ENCODE assay signal across 9 cellular contexts in genomic region chr1:93177991-93178390, GRCh38. TPM values are rescaled to one million over a fixed set of nuclear protein-coding genes. Genes with fewer than 3 reads are reported as not detected.
DNase-seq lines count a peak whose midpoint lies in the region; ATAC-seq, FAIRE-seq and TF ChIP-seq lines count a peak whose summit lies in the region.
"Had no signal": no experiment of that assay in that cellular context is flagged by ENCODE, and none has a peak within 500 bp of the region (broad histone marks: within the 10 kb centered on the region; RNA-seq: fewer than 3 reads in every experiment).

No MANE protein-coding gene starts in this region.

- H3K9ac ChIP-seq in HepG2 (ENCODE audit: insufficient read depth, low read depth, low read length): peak overlapping the region; percentile 90

- BruUV-seq in HepG2 (replicated peaks; lab: Mats Ljungman, UMichigan): TSS peak; percentile 43

- peaks cover 25% of the 10 kb centered on the region for H3K36me3 Mint-ChIP-seq in activated naive CD8-positive, alpha-beta T cell treated with anti-CD3 and anti-CD28 coated beads, Interleukin-2, amount 10 ng/mL, durations not matched to agents 7 days and 5 days

- 32% methylated on average over 4 of the region's 4 CpGs for WGBS in right cardiac atrium
- 3% methylated on average over 4 of the region's 4 CpGs for WGBS in HepG2 (ENCODE audit: low lambda C conversion rate)

- CTCF ChIA-PET in HepG2 (lab: Yijun Ruan, JAX; ENCODE audit: low intra/inter-chr PET ratio, low total read pairs): no interaction called here

- H3K79me2 ChIP-seq in HepG2 (ENCODE audit: insufficient read depth, low read length): peaks cover 81% of the 10 kb centered on the region

- H3K4me3 ChIP-seq in right cardiac atrium (ENCODE audit: low read length) (peak overlapping the region; percentile 85), HepG2 (replicated peaks in 1 of 3; ENCODE audit: insufficient read depth in 1 of 3, low read depth in 2 of 3, low read length in 3 of 3) (peak overlapping the region; percentile 71 to 100 (median 97))

- TF ChIP-seq POLR2A in HepG2 (IDR thresholded peaks at IDR 0.05; ENCODE audit: insufficient read depth in 1 of 2, low read depth in 2 of 2, low read length in 2 of 2): no peak

- no peak overlapping the region for H2AFZ ChIP-seq in HepG2 (ENCODE audit: low read length)

- DNase-seq in right cardiac atrium (no peak), left cardiac atrium (no peak), HepG2 (ENCODE audit: low spot score) (no peak), NCI-H345 (lab: John Stamatoyannopoulos, UW) (no peak)
- no peak for DNase-seq in activated naive CD8-positive, alpha-beta T cell treated with anti-CD3 and anti-CD28 coated beads, Interleukin-2, amount 10 ng/mL, durations not matched to agents 7 days and 5 days

- H3K9me3 ChIP-seq in right cardiac atrium (ENCODE audit: control insufficient read depth, low read length): no peaks in the 10 kb centered on the region
- H3K9me3 ChIP-seq in HepG2 (ENCODE audit: low read length): no peaks in the 10 kb centered on the region

- FAIRE-seq in HepG2 (lab: Jason Lieb, UNC): no peak
- FAIRE-seq: GM18507 had no signal

- H3K27ac ChIP-seq in right cardiac atrium (ENCODE audit: low read length) (no peak overlapping the region), HepG2 (ENCODE audit: extremely low read length, insufficient read depth, low read length) (peak overlapping the region; percentile 95)

- no peaks in the 10 kb centered on the region for H3K4me1 ChIP-seq in right cardiac atrium (ENCODE audit: control insufficient read depth, insufficient read depth, low read length)
- peaks cover 57% of the 10 kb centered on the region for H3K4me1 ChIP-seq in HepG2 (ENCODE audit: insufficient read depth, low read length)

- POLR2A ChIA-PET in activated naive CD8-positive, alpha-beta T cell treated with anti-CD3 and anti-CD28 coated beads, Interleukin-2, amount 10 ng/mL, durations not matched to agents 7 days and 5 days (lab: Charles Lee): interaction anchor here (0.6 to 1.1 kb wide), 5 partner anchors 13 to 73 kb away, joined by 3 to 5 read pairs (median 4); no protein-coding TSS in a partner anchor
- POLR2A ChIA-PET in HepG2 (lab: Yijun Ruan, JAX): interaction anchor here (0.7 to 1.6 kb wide), 2 partner anchors 99 to 438 kb away, joined by 3 to 8 read pairs; partner anchors contain the start of gene MTF2

- peak overlapping the region; percentile 76 for H3K4me2 ChIP-seq in HepG2 (ENCODE audit: low read depth, low read length)

- in situ Hi-C loops in HepG2 (cut with HindIII; ENCODE audit: extremely low pct_ligation_motif_present, low pct_unique_long_range_greater_than_20kb): no loop called here

- H3K36me3 ChIP-seq in HepG2 (replicated peaks in 1 of 2; ENCODE audit: control insufficient read depth in 1 of 2, insufficient read depth in 2 of 2, low read length in 2 of 2): peaks cover 4 to 9% of the 10 kb centered on the region in 2 experiments; a peak in 3 of 5 replicates

- no peak for TF ChIP-seq RAD21 in HepG2 (CRISPR knock-in tag; IDR thresholded peaks at IDR 0.05)

- no peaks in the 10 kb centered on the region for H3K9me3 Mint-ChIP-seq in activated naive CD8-positive, alpha-beta T cell treated with anti-CD3 and anti-CD28 coated beads, Interleukin-2, amount 10 ng/mL, durations not matched to agents 7 days and 5 days

- H4K20me1 ChIP-seq in HepG2 (ENCODE audit: insufficient read depth, low read length): no peaks in the 10 kb centered on the region; the same call in 1 of the 2 replicates

- peaks cover 40% of the 10 kb centered on the region for H3K4me1 Mint-ChIP-seq in activated naive CD8-positive, alpha-beta T cell treated with anti-CD3 and anti-CD28 coated beads, Interleukin-2, amount 10 ng/mL, durations not matched to agents 7 days and 5 days

- TF ChIP-seq CTCF in HepG2 (CRISPR knock-in tag; IDR thresholded peaks at IDR 0.05): no peak

- ATAC-seq in right cardiac atrium (no peak), left cardiac atrium (no peak), HepG2 (no peak), GM19023 (IDR thresholded peaks at IDR 0.05; ENCODE audit: unreplicated experiment) (no peak), HG03025 (IDR thresholded peaks at IDR 0.05; ENCODE audit: low FRiP score, unreplicated experiment) (no peak), GM18498 (IDR thresholded peaks at IDR 0.05; ENCODE audit: unreplicated experiment) (no peak)
- ATAC-seq in activated naive CD8-positive, alpha-beta T cell treated with anti-CD3 and anti-CD28 coated beads, Interleukin-2, amount 10 ng/mL, durations not matched to agents 7 days and 5 days (ENCODE audit: low read depth): no peak

- H3K27me3 ChIP-seq in right cardiac atrium (ENCODE audit: control insufficient read depth, insufficient read depth) (no peaks in the 10 kb centered on the region), HepG2 (ENCODE audit: control insufficient read depth in 1 of 2, insufficient read depth in 2 of 2, low read length in 2 of 2) (no peaks in the 10 kb centered on the region; a peak in 1 of 5 replicates)

- no peak for TF ChIP-seq EP300 in HepG2 (IDR thresholded peaks at IDR 0.05; ENCODE audit: low read depth in 2 of 2, low read length in 2 of 2)
- no peak for TF ChIP-seq EP300 in HepG2 (CRISPR knock-in tag; IDR thresholded peaks at IDR 0.05; ENCODE audit: borderline replicate concordance)

- peak overlapping the region; percentile 100 for H3K4me3 Mint-ChIP-seq in activated naive CD8-positive, alpha-beta T cell treated with anti-CD3 and anti-CD28 coated beads, Interleukin-2, amount 10 ng/mL, durations not matched to agents 7 days and 5 days

- no peak overlapping the region for H3K27ac Mint-ChIP-seq in activated naive CD8-positive, alpha-beta T cell treated with anti-CD3 and anti-CD28 coated beads, Interleukin-2, amount 10 ng/mL, durations not matched to agents 7 days and 5 days

- H3K27me3 Mint-ChIP-seq in activated naive CD8-positive, alpha-beta T cell treated with anti-CD3 and anti-CD28 coated beads, Interleukin-2, amount 10 ng/mL, durations not matched to agents 7 days and 5 days: no peaks in the 10 kb centered on the region

- intact Hi-C loops in right cardiac atrium (cut with DNase I) (no loop called here), left cardiac atrium (cut with DNase I) (loop anchor here in 1 of 2 donors (10.0 kb wide), 1 partner anchor 93 kb away; no protein-coding TSS in a partner anchor), HepG2 (cut with micrococcal nuclease; ENCODE audit: unreplicated experiment) (no loop called here)

RNA-seq across cellular contexts. Expression of gene TMED5, which starts 2.2 kb away (rescaled TPM):
- total RNA-seq in right cardiac atrium (10 to 100 TPM; 43.0 to 86.6 (median 48.1) TPM), left cardiac atrium (10 to 100 TPM; 54.5 to 81.9 TPM), HepG2 (2016; rRNA removed; fragmentation: Illumina TruSeq; extraction: Trizol) (69.5 and 99.0 TPM in 2 replicates)
- polyA plus RNA-seq in right cardiac atrium (19.5 TPM), HepG2 (2011; rRNA removed) (53.5 and 58.1 TPM in 2 replicates)
- total RNA-seq in activated naive CD8-positive, alpha-beta T cell treated with anti-CD3 and anti-CD28 coated beads, Interleukin-2, amount 10 ng/mL, durations not matched to agents 7 days and 5 days: 10 to 100 TPM; 48.2 to 52.3 TPM
- 5.6 and 6.1 TPM in 2 replicates for total RNA-seq in HepG2 (2016; cell fraction: cytosol; rRNA removed; fragmentation: Illumina TruSeq; extraction: Trizol; ENCODE audit: low read depth)
- total RNA-seq in HepG2 (2016; cell fraction: insoluble cytoplasmic fraction; rRNA removed; fragmentation: Illumina TruSeq; extraction: Trizol): 72.8 and 96.2 TPM in 2 replicates
- total RNA-seq in HepG2 (2016; cell fraction: membrane; rRNA removed; fragmentation: Illumina TruSeq; extraction: Trizol): 22.7 and 24.4 TPM in 2 replicates
- total RNA-seq in HepG2 (2016; cell fraction: nucleus; rRNA removed; fragmentation: Illumina TruSeq; extraction: Trizol): 94.1 and 117 TPM in 2 replicates
- 37.5 and 40.2 TPM in 2 replicates for polyA plus RNA-seq in HepG2 (2011; cell fraction: cytosol; rRNA removed)
- polyA plus RNA-seq in HepG2 (2011; cell fraction: nucleus; rRNA removed): 19.9 and 28.3 TPM in 2 replicates
- polyA plus RNA-seq in HepG2 (2012): 72.6 and 86.3 TPM in 2 replicates
- polyA plus RNA-seq in HepG2 (2016; cell fraction: cytosol; fragmentation: Illumina TruSeq; extraction: Trizol; ENCODE audit: low read depth): 5.7 and 6.0 TPM in 2 replicates
- polyA plus RNA-seq in HepG2 (2016; cell fraction: insoluble cytoplasmic fraction; fragmentation: Illumina TruSeq; extraction: Trizol; ENCODE audit: low read depth): 72.8 and 74.1 TPM in 2 replicates
- polyA plus RNA-seq in HepG2 (2016; cell fraction: membrane; fragmentation: Illumina TruSeq; extraction: Trizol; ENCODE audit: low read depth): 15.5 and 17.7 TPM in 2 replicates
- polyA plus RNA-seq in HepG2 (2016; cell fraction: nucleus; fragmentation: Illumina TruSeq; extraction: Trizol; ENCODE audit: insufficient read depth, low read depth): 124 and 128 TPM in 2 replicates
- 28.2 and 108 TPM in 2 replicates for polyA minus RNA-seq in HepG2 (2011; rRNA and poly(A)+ RNA removed; ENCODE audit: low replicate concordance)
- 106 and 113 TPM in 2 replicates for polyA minus RNA-seq in HepG2 (2011; cell fraction: cytosol; rRNA and poly(A)+ RNA removed)
- 54.2 and 66.6 TPM in 2 replicates for polyA minus RNA-seq in HepG2 (2011; cell fraction: nucleus; rRNA and poly(A)+ RNA removed)

RNA-seq across cellular contexts. Expression of gene CCDC18, which starts 2.5 kb away (rescaled TPM):
- total RNA-seq in right cardiac atrium (1 to 10 TPM; 2.7 to 5.7 (median 3.5) TPM), left cardiac atrium (1 to 10 TPM; 3.1 to 3.7 TPM), HepG2 (2016; rRNA removed; fragmentation: Illumina TruSeq; extraction: Trizol) (16.3 and 18.4 TPM in 2 replicates)
- polyA plus RNA-seq in right cardiac atrium (2.4 TPM), HepG2 (2011; rRNA removed) (1.4 and 1.9 TPM in 2 replicates)
- total RNA-seq in activated naive CD8-positive, alpha-beta T cell treated with anti-CD3 and anti-CD28 coated beads, Interleukin-2, amount 10 ng/mL, durations not matched to agents 7 days and 5 days: 10 to 100 TPM; 25.2 to 29.2 TPM
- total RNA-seq in HepG2 (2016; cell fraction: cytosol; rRNA removed; fragmentation: Illumina TruSeq; extraction: Trizol; ENCODE audit: low read depth): 17.3 and 18.2 TPM in 2 replicates
- total RNA-seq in HepG2 (2016; cell fraction: insoluble cytoplasmic fraction; rRNA removed; fragmentation: Illumina TruSeq; extraction: Trizol): 17.8 and 21.9 TPM in 2 replicates
- total RNA-seq in HepG2 (2016; cell fraction: membrane; rRNA removed; fragmentation: Illumina TruSeq; extraction: Trizol): 11.6 and 12.8 TPM in 2 replicates
- total RNA-seq in HepG2 (2016; cell fraction: nucleus; rRNA removed; fragmentation: Illumina TruSeq; extraction: Trizol): 29.6 and 32.6 TPM in 2 replicates
- 0.35 and 1.1 TPM in 2 replicates for polyA plus RNA-seq in HepG2 (2011; cell fraction: cytosol; rRNA removed)
- 3.0 and 3.7 TPM in 2 replicates for polyA plus RNA-seq in HepG2 (2011; cell fraction: nucleus; rRNA removed)
- polyA plus RNA-seq in HepG2 (2012): 3.6 and 4.3 TPM in 2 replicates
- 0.44 and 1.0 TPM in 2 replicates for polyA plus RNA-seq in HepG2 (2016; cell fraction: cytosol; fragmentation: Illumina TruSeq; extraction: Trizol; ENCODE audit: low read depth)
- polyA plus RNA-seq in HepG2 (2016; cell fraction: insoluble cytoplasmic fraction; fragmentation: Illumina TruSeq; extraction: Trizol; ENCODE audit: low read depth): 13.0 and 14.4 TPM in 2 replicates
- 1.4 and 1.9 TPM in 2 replicates for polyA plus RNA-seq in HepG2 (2016; cell fraction: membrane; fragmentation: Illumina TruSeq; extraction: Trizol; ENCODE audit: low read depth)
- 19.8 and 21.6 TPM in 2 replicates for polyA plus RNA-seq in HepG2 (2016; cell fraction: nucleus; fragmentation: Illumina TruSeq; extraction: Trizol; ENCODE audit: insufficient read depth, low read depth)
- polyA minus RNA-seq in HepG2 (2011; rRNA and poly(A)+ RNA removed; ENCODE audit: low replicate concordance): 2.7 and 3.0 TPM in 2 replicates
- 1.8 and 2.7 TPM in 2 replicates for polyA minus RNA-seq in HepG2 (2011; cell fraction: cytosol; rRNA and poly(A)+ RNA removed)
- polyA minus RNA-seq in HepG2 (2011; cell fraction: nucleus; rRNA and poly(A)+ RNA removed): 15.3 and 18.8 TPM in 2 replicates
